In the genomic region with DNA sequence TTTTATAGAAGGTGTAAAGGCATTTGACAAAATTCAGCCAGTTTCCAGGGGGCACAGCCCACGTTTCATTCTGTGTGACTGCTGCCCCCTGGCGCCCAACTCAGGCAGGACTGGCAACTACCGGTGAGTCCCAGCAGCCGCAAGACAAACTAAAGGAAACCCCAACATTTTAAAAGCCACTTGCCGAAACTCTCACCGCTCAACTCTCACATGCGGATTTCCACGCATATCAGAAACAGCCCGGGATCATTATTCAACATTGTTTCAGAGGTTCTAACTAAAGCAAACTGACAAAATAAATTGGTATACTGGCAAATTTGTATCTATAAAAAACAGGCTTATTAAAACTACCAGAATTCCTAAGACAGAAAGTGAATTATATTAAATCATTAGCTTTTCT, we compare ENCODE assay signal across 8 cellular contexts. TPM values are rescaled to one million over a fixed set of nuclear protein-coding genes. Genes with fewer than 3 reads are reported as not detected.
DNase-seq lines count a peak whose midpoint lies in the region; ATAC-seq and TF ChIP-seq lines count a peak whose summit lies in the region.

No MANE protein-coding gene starts in this region.

- no peak for TF ChIP-seq EP300 in stomach (IDR thresholded peaks at IDR 0.05)

- no peak overlapping the region for H2BK5ac ChIP-seq in neuronal stem cell (ENCODE audit: low read length)

- H3K36me3 ChIP-seq in neuronal stem cell (replicated peaks in 1 of 2; ENCODE audit: control insufficient read depth in 2 of 2, insufficient read depth in 2 of 2, low read length in 2 of 2) (peaks cover 10 to 20% of the 10 kb centered on the region in 2 donors), stomach (peaks cover 0 to 21% (median 13%) of the 10 kb centered on the region in 4 donors)

- no peaks in the 10 kb centered on the region for H3K4me1 ChIP-seq in neuronal stem cell (ENCODE audit: control insufficient read depth in 2 of 2, insufficient read depth in 1 of 2, low read depth in 1 of 2, low read length in 2 of 2)
- peaks cover 0 to 19% (median 12%) of the 10 kb centered on the region in 4 donors for H3K4me1 ChIP-seq in stomach

- no peak overlapping the region for H3K9ac ChIP-seq in neuronal stem cell (ENCODE audit: low read depth, low read length, poor library complexity)

- intact Hi-C loops in stomach (cut with DNase I; ENCODE audit: low total_unique reads) = loop anchor here (5.0 kb wide), 1 partner anchor 288 kb away; no protein-coding TSS in a partner anchor

- ATAC-seq in activated T-helper 17 cell treated with anti-CD3 and anti-CD28 coated beads, Interleukin-2, amount 50 U/mL, for 72 hours (replicated peaks) = peak; percentile 77
- ATAC-seq in GM21529 (IDR thresholded peaks at IDR 0.05; ENCODE audit: unreplicated experiment) = no peak

- H3K79me1 ChIP-seq in neuronal stem cell (ENCODE audit: low read depth, low read length) = no peaks in the 10 kb centered on the region

- peak overlapping the region; percentile 78 for H3K4me3 Mint-ChIP-seq in activated T-helper 17 cell treated with anti-CD3 and anti-CD28 coated beads, Interleukin-2, amount 50 U/mL, for 72 hours

- no peaks in the 10 kb centered on the region for H3K27me3 Mint-ChIP-seq in activated T-helper 17 cell treated with anti-CD3 and anti-CD28 coated beads, Interleukin-2, amount 50 U/mL, for 72 hours

- H3K27ac ChIP-seq in neuronal stem cell (replicated peaks; ENCODE audit: low read length) (no peak overlapping the region), stomach (no peak overlapping the region)

- H2BK120ac ChIP-seq in neuronal stem cell (ENCODE audit: low read depth, low read length) = no peak overlapping the region

- H3K27me3 ChIP-seq in neuronal stem cell (ENCODE audit: control insufficient read depth in 3 of 3, insufficient read depth in 3 of 3, low read depth in 1 of 3, low read length in 3 of 3) = no peaks in the 10 kb centered on the region
- no peaks in the 10 kb centered on the region for H3K27me3 ChIP-seq in stomach

- H3K4me3 ChIP-seq in neuronal stem cell (ENCODE audit: low read length in 2 of 2) (no peak overlapping the region), stomach (no peak overlapping the region)

- no peak overlapping the region for H3K4ac ChIP-seq in neuronal stem cell (ENCODE audit: low read length)

- no peak overlapping the region for H3K4me2 ChIP-seq in neuronal stem cell (ENCODE audit: insufficient read depth, low read length, poor library complexity, severe bottlenecking)

- no CpG with 5 or more reads among the region's 9 CpGs for WGBS in neuronal stem cell (ENCODE audit: extremely low coverage in 2 of 2, insufficient read length in 2 of 2, insufficient replicate concordance in 1 of 2), 2 donors
- 0 to 2% (median 1%) methylated on average over 9 of the region's 9 CpGs for WGBS in stomach, 5 donors

- peaks cover 5% of the 10 kb centered on the region for H3K4me1 Mint-ChIP-seq in activated T-helper 17 cell treated with anti-CD3 and anti-CD28 coated beads, Interleukin-2, amount 50 U/mL, for 72 hours

- H3K14ac ChIP-seq in neuronal stem cell (ENCODE audit: low read length) = no peak overlapping the region

- H4K8ac ChIP-seq in neuronal stem cell (ENCODE audit: low read depth, low read length) = no peak overlapping the region

- no peak overlapping the region for H3K27ac Mint-ChIP-seq in activated T-helper 17 cell treated with anti-CD3 and anti-CD28 coated beads, Interleukin-2, amount 50 U/mL, for 72 hours

- no peak overlapping the region for H3K18ac ChIP-seq in neuronal stem cell (ENCODE audit: low read length)

- peaks cover 8% of the 10 kb centered on the region for H3K36me3 Mint-ChIP-seq in activated T-helper 17 cell treated with anti-CD3 and anti-CD28 coated beads, Interleukin-2, amount 50 U/mL, for 72 hours (ENCODE audit: low read depth)

- H2AK5ac ChIP-seq in neuronal stem cell (ENCODE audit: low read depth, low read length) = no peak overlapping the region

- TF ChIP-seq POLR2A in stomach (IDR thresholded peaks at IDR 0.05) = no peak

- peak in 5 of 7 experiments; percentile 78 to 92 (median 86) for TF ChIP-seq CTCF in stomach (IDR thresholded peaks at IDR 0.05)

- no peak overlapping the region for H2BK12ac ChIP-seq in neuronal stem cell (ENCODE audit: low read length)

- H3K23ac ChIP-seq in neuronal stem cell (ENCODE audit: low read depth, low read length, poor library complexity) = no peak overlapping the region

- H4K91ac ChIP-seq in neuronal stem cell (ENCODE audit: low read depth, low read length, poor library complexity) = no peak overlapping the region

- no peaks in the 10 kb centered on the region for H3K9me3 ChIP-seq in neuronal stem cell (replicated peaks in 1 of 2; ENCODE audit: control insufficient read depth in 2 of 2, insufficient read depth in 1 of 2, low read depth in 1 of 2, low read length in 2 of 2)
- H3K9me3 ChIP-seq in stomach = peaks cover 0 to 8% (median 7%) of the 10 kb centered on the region in 4 donors

- H2BK15ac ChIP-seq in neuronal stem cell (ENCODE audit: low read length) = no peak overlapping the region

- H2AFZ ChIP-seq in neuronal stem cell (ENCODE audit: low read length) = no peak overlapping the region

- no peaks in the 10 kb centered on the region for H3K9me3 Mint-ChIP-seq in activated T-helper 17 cell treated with anti-CD3 and anti-CD28 coated beads, Interleukin-2, amount 50 U/mL, for 72 hours

- DNase-seq in COR-L47 (lab: John Stamatoyannopoulos, UW) (peak; percentile 60), HT1080 (ENCODE audit: low read depth) (peak; percentile 53), RPMI7951 (ENCODE audit: low read depth) (peak; percentile 57), fibroblast of peridontal ligament (ENCODE audit: extremely low read depth) (peak; percentile 67), neuronal stem cell (ENCODE audit: low spot score) (peak; percentile 75), stomach (peak; percentile 79)

RNA-seq across cellular contexts. Expression of gene MORC2, which starts 48.2 kb away (rescaled TPM):
- total RNA-seq in HT1080 (2014; rRNA removed; shearing (Covaris generic)) = 24.8 and 27.4 TPM in 2 replicates
- polyA plus RNA-seq in HT1080 (2015; cell fraction: cytosol; rRNA removed) = 7.0 and 9.7 TPM in 2 replicates
- polyA plus RNA-seq in HT1080 (2015; cell fraction: nucleus; rRNA removed) = 32.9 and 33.2 TPM in 2 replicates
- total RNA-seq in RPMI7951 (2014; rRNA removed; shearing (Covaris generic)) = 7.1 and 8.8 TPM in 2 replicates
- total RNA-seq in activated T-helper 17 cell treated with anti-CD3 and anti-CD28 coated beads, Interleukin-2, amount 50 U/mL, for 72 hours = 10 to 100 TPM; 19.2 to 24.9 TPM
- 29.0 TPM for polyA plus RNA-seq in neuronal stem cell (2013, experiment 1 of 2)
- 31.5 TPM for polyA plus RNA-seq in neuronal stem cell (2013, experiment 2 of 2)
- 10 to 100 TPM in 4 of 5 donors, 1 to 10 TPM in 1; 8.4 to 64.8 (median 19.6) TPM for total RNA-seq in stomach
- 10 to 100 TPM in 2 of 3 donors, 1 to 10 TPM in 1; 4.4 to 23.5 (median 14.3) TPM for polyA plus RNA-seq in stomach

RNA-seq across cellular contexts. Expression of gene TUG1, which starts 48.7 kb away (rescaled TPM):
- 31.0 and 40.4 TPM in 2 replicates for total RNA-seq in HT1080 (2014; rRNA removed; shearing (Covaris generic))
- polyA plus RNA-seq in HT1080 (2015; cell fraction: cytosol; rRNA removed) = 59.3 and 74.5 TPM in 2 replicates
- polyA plus RNA-seq in HT1080 (2015; cell fraction: nucleus; rRNA removed) = 215 and 232 TPM in 2 replicates
- total RNA-seq in RPMI7951 (2014; rRNA removed; shearing (Covaris generic)) = 26.7 and 41.8 TPM in 2 replicates
- total RNA-seq in activated T-helper 17 cell treated with anti-CD3 and anti-CD28 coated beads, Interleukin-2, amount 50 U/mL, for 72 hours = 10 to 100 TPM; 45.1 to 49.0 TPM
- polyA plus RNA-seq in neuronal stem cell (2013, experiment 1 of 2) = 113 TPM
- polyA plus RNA-seq in neuronal stem cell (2013, experiment 2 of 2) = 113 TPM
- total RNA-seq in stomach = 100 to 1,000 TPM in 1 of 5 donors, 10 to 100 TPM in 4; 52.1 to 108 (median 86.2) TPM
- polyA plus RNA-seq in stomach = 10 to 100 TPM; 11.3 to 34.2 (median 15.9) TPM
